Comparison of ENCODE assay signal across 17 cellular contexts in the genomic region with DNA sequence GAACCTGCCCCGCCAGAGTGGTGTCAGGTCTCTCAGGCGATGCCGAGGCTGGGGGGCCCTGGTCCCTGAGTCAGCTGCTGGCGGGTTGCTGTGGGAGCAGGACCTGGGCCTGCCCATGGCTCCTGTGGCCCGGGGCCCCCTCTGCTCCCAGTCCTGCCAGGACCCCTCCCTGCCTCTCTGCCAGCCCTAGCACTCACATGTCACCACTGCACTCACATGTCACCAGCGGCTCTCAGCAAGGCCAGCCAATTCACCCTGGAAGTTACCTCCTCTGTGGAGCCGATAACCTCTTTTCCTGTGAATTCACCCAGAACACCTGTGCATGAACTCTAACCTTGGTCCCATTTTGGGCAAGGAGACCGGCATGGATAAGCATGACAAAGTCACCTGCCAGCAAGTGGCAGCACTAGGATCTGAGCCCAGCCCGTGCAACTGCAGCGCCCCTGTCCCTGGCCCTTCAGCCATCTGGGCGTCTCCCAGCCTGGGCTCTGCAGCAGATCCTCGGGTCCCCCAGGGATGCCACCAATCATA.
DNase-seq lines count a peak whose midpoint lies in the region; ATAC-seq and TF ChIP-seq lines count a peak whose summit lies in the region.
"Had no signal": no experiment of that assay in that cellular context is flagged by ENCODE, and none has a peak within 500 bp of the region (broad histone marks: within the 10 kb centered on the region; RNA-seq: fewer than 3 reads in every experiment).

No MANE protein-coding gene starts in this region.

- WGBS in heart right ventricle, 2 donors, result 60 to 65% methylated on average over 12 of the region's 12 CpGs
- 82% methylated on average over 11 of the region's 12 CpGs for WGBS in suprapubic skin

- ATAC-seq in Right ventricle myocardium superior (ENCODE audit: poor library complexity) (peak; percentile 16), heart right ventricle (no peak), left lobe of liver (peak; percentile 61)

- TF ChIP-seq CTCF in heart right ventricle (IDR thresholded peaks at IDR 0.05) (peak in 1 of 9 donors; percentile 7), suprapubic skin (IDR thresholded peaks at IDR 0.05) (no peak)

- no peak overlapping the region for H3K9ac ChIP-seq in SK-N-MC (ENCODE audit: insufficient read length)
- H3K9ac ChIP-seq: BLaER1 treated with 17β-estradiol and CSF1 and Interleukin-3, amounts not matched to agents 10 nM and 100 nM had no signal

- H3K4me3 ChIP-seq in heart right ventricle, result no peak overlapping the region
- 0 out of 2 replicates have a peak overlapping the region, but pooled peaks have one; percentile 20 for H3K4me3 ChIP-seq in SK-N-MC
- no peak overlapping the region for H3K4me3 ChIP-seq in suprapubic skin
- H3K4me3 ChIP-seq: BLaER1 treated with 17β-estradiol and CSF1 and Interleukin-3, amounts not matched to agents 10 nM and 100 nM; lung had no signal

- H3K27ac ChIP-seq in heart right ventricle (no peak overlapping the region), SK-N-MC (peak overlapping the region; percentile 78; the same call in 1 of the 2 replicates), suprapubic skin (no peak overlapping the region)
- H3K27ac ChIP-seq: BLaER1 treated with 17β-estradiol and CSF1 and Interleukin-3, amounts not matched to agents 10 nM and 100 nM; epithelial cell of prostate had no signal

- H3K27me3 ChIP-seq in heart right ventricle, result no peaks in the 10 kb centered on the region
- H3K27me3 ChIP-seq in suprapubic skin, result no peaks in the 10 kb centered on the region
- H3K27me3 ChIP-seq: BLaER1 treated with 17β-estradiol and CSF1 and Interleukin-3, amounts not matched to agents 10 nM and 100 nM had no signal

- no peak for TF ChIP-seq POLR2A in suprapubic skin (IDR thresholded peaks at IDR 0.05)

- intact Hi-C loops in Right ventricle myocardium superior (cut with DNase I), result loop anchor here (10.0 kb wide), 1 partner anchor 203 kb away; no protein-coding TSS in a partner anchor
- intact Hi-C loops in heart right ventricle (cut with DNase I), result loop anchor here in 1 of 10 donors (10.0 kb wide), 1 partner anchor 63 kb away; no protein-coding TSS in a partner anchor

- H3K9me3 ChIP-seq in heart right ventricle (no peaks in the 10 kb centered on the region), SK-N-MC (ENCODE audit: low read depth, low read length) (no peaks in the 10 kb centered on the region), suprapubic skin (no peaks in the 10 kb centered on the region)
- H3K9me3 ChIP-seq: BLaER1 treated with 17β-estradiol and CSF1 and Interleukin-3, amounts not matched to agents 10 nM and 100 nM; Caco-2 had no signal

- H3K36me3 ChIP-seq in heart right ventricle (peaks cover 0 to 3% (median 0%) of the 10 kb centered on the region in 9 donors), SK-N-MC (ENCODE audit: insufficient read depth, low read length) (no peaks in the 10 kb centered on the region), suprapubic skin (no peaks in the 10 kb centered on the region)

- DNase-seq in Right ventricle myocardium superior (peak; percentile 34), heart right ventricle (no peak), SK-N-MC (ENCODE audit: low read depth, low spot score) (no peak), left lobe of liver (ENCODE audit: low spot score) (no peak), suprapubic skin (ENCODE audit: low spot score in 2 of 2) (peak; percentile 52 to 57), nucleus accumbens (lab: John Stamatoyannopoulos, UW) (no peak), OCI-M2 (lab: John Stamatoyannopoulos, UW; ENCODE audit: unreplicated experiment) (no peak), HT-29 (ENCODE audit: low spot score) (no peak)
- DNase-seq: activated CD8-positive, alpha-beta memory T cell treated with anti-CD3 and anti-CD28 coated beads for 24 hours; activated naive CD4-positive, alpha-beta T cell treated with anti-CD3 and anti-CD28 coated beads for 36 hours; activated T-cell treated with anti-CD3 and anti-CD28 coated beads, Interleukin-2, amount 50 U/mL, for 24 hours; caudate nucleus; occipital lobe had no signal

- H3K4me1 ChIP-seq in heart right ventricle (peaks cover 0 to 7% (median 0%) of the 10 kb centered on the region in 9 donors), suprapubic skin (peaks cover 2% of the 10 kb centered on the region)
- H3K4me1 ChIP-seq: Caco-2 had no signal

- TF ChIP-seq EP300 in suprapubic skin (IDR thresholded peaks at IDR 0.05), result no peak

Comparison
In these comparisons a context has a peak if more than half of its experiments do, and no peak if none do; other contexts are left out.
1. ATAC-seq: peak in Right ventricle myocardium superior (single experiment) and left lobe of liver (single experiment); none in heart right ventricle (0 of 8).
2. DNase-seq: peak in Right ventricle myocardium superior (single experiment) and suprapubic skin (2 of 2); none in heart right ventricle (0 of 2), SK-N-MC (single experiment), left lobe of liver (single experiment), nucleus accumbens (0 of 56), OCI-M2 (single experiment) and HT-29 (single experiment).